8 cellular contexts compared by ENCODE assay signal in genomic region chr17:13031718-13032350, GRCh38. TPM values are rescaled to one million over a fixed set of nuclear protein-coding genes. Genes with fewer than 3 reads are reported as not detected.
DNase-seq lines count a peak whose midpoint lies in the region; ATAC-seq and TF ChIP-seq lines count a peak whose summit lies in the region.

No MANE protein-coding gene starts in this region.

- H3K9me3 ChIP-seq in PC-9 (ENCODE audit: insufficient read depth, low read depth) = no peaks in the 10 kb centered on the region

- H3K27ac ChIP-seq in PC-9 = no peak overlapping the region

- no peaks in the 10 kb centered on the region for H3K27me3 Mint-ChIP-seq in activated naive CD4-positive, alpha-beta T cell treated with anti-CD3 and anti-CD28 coated beads for 36 hours (ENCODE audit: low read depth)

- H3K4me1 Mint-ChIP-seq in activated naive CD4-positive, alpha-beta T cell treated with anti-CD3 and anti-CD28 coated beads for 36 hours (ENCODE audit: low read depth) = peaks cover 11% of the 10 kb centered on the region

- no peaks in the 10 kb centered on the region for H3K4me1 ChIP-seq in PC-9 (replicated peaks; ENCODE audit: insufficient read depth)

- H3K27ac Mint-ChIP-seq in activated naive CD4-positive, alpha-beta T cell treated with anti-CD3 and anti-CD28 coated beads for 36 hours = no peak overlapping the region

- peaks cover 11% of the 10 kb centered on the region for H3K9me3 Mint-ChIP-seq in activated naive CD4-positive, alpha-beta T cell treated with anti-CD3 and anti-CD28 coated beads for 36 hours

- no peak overlapping the region for H3K4me3 ChIP-seq in PC-9

- no peaks in the 10 kb centered on the region for H3K36me3 ChIP-seq in PC-9 (ENCODE audit: low read depth)

- intact Hi-C loops in PC-9 (cut with micrococcal nuclease; ENCODE audit: unreplicated experiment) (no loop called here), left ventricle myocardium superior (cut with micrococcal nuclease) (no loop called here)
- intact Hi-C loops in activated naive CD4-positive, alpha-beta T cell treated with anti-CD3 and anti-CD28 coated beads for 36 hours (cut with micrococcal nuclease) = loop anchor here (2.0 to 5.0 kb wide), 4 partner anchors 305 to 1895 kb away; partner anchors contain the start of gene HS3ST3B1

- ATAC-seq in GM18498 (IDR thresholded peaks at IDR 0.05; ENCODE audit: unreplicated experiment) (peak; percentile 77), HG02938 (IDR thresholded peaks at IDR 0.05; ENCODE audit: unreplicated experiment) (peak; percentile 85), left ventricle myocardium superior (peak; percentile 80)

- POLR2A ChIA-PET in PC-9 (lab: Charles Lee; ENCODE audit: unreplicated experiment) = no interaction called here

- peak; percentile 56 for DNase-seq in AG08395 (ENCODE audit: low spot score)
- peak in 1 of 2 experiments; percentile 34 for DNase-seq in PC-9
- DNase-seq in activated naive CD4-positive, alpha-beta T cell treated with anti-CD3 and anti-CD28 coated beads for 36 hours = peak; percentile 63
- DNase-seq in left ventricle myocardium superior = peak; percentile 44
- peak; percentile 46 for DNase-seq in stimulated activated CD4-positive, alpha-beta T cell treated with anti-CD3 and anti-CD28 coated beads, Interleukin-12 subunit alpha, Interleukin-12 subunit beta, amount 100 ng/mL, for 4 hours
- no peak for DNase-seq in putamen (ENCODE audit: low spot score)

- no peaks in the 10 kb centered on the region for H3F3A ChIP-seq in PC-9 (ENCODE audit: insufficient read depth, low read depth)

- CTCF ChIA-PET in PC-9 (lab: Charles Lee) = interaction anchor here (1.2 to 1.4 kb wide), 2 partner anchors 14 to 853 kb away, joined by 7 to 9 read pairs; partner anchors contain the start of gene ELAC2
- CTCF ChIA-PET in activated naive CD4-positive, alpha-beta T cell treated with anti-CD3 and anti-CD28 coated beads for 36 hours (lab: Charles Lee) = interaction anchor here (0.6 to 6.1 kb wide), 11 partner anchors 9 to 300 kb away, joined by 3 to 100 read pairs (median 4); partner anchors contain the start of gene ELAC2

- no TSS peak for BruUV-seq in PC-9 (replicated peaks; lab: Mats Ljungman, UMichigan)

- TF ChIP-seq CTCF in PC-9 (conservative IDR thresholded peaks at IDR 0.05) = peak; percentile 80

- no peaks in the 10 kb centered on the region for H4K20me1 ChIP-seq in PC-9 (ENCODE audit: insufficient read depth)

- peaks cover 9% of the 10 kb centered on the region; the same call in 1 of the 2 replicates for H3K27me3 ChIP-seq in PC-9 (ENCODE audit: insufficient read depth, low read depth)

- H2AFZ ChIP-seq in PC-9 = no peak overlapping the region

- H3K4me2 ChIP-seq in PC-9 = no peak overlapping the region

- no peaks in the 10 kb centered on the region for H3K79me2 ChIP-seq in PC-9 (ENCODE audit: low read depth)

- no peaks in the 10 kb centered on the region for H3K36me3 Mint-ChIP-seq in activated naive CD4-positive, alpha-beta T cell treated with anti-CD3 and anti-CD28 coated beads for 36 hours (ENCODE audit: low read depth)

- no peak overlapping the region for H3K4me3 Mint-ChIP-seq in activated naive CD4-positive, alpha-beta T cell treated with anti-CD3 and anti-CD28 coated beads for 36 hours

- H3K9me2 ChIP-seq in PC-9 (ENCODE audit: insufficient read depth) = no peaks in the 10 kb centered on the region

RNA-seq across cellular contexts. Expression of gene ELAC2, which starts 14.0 kb away (rescaled TPM):
- total RNA-seq in PC-9 (2021) = 58.4 and 62.7 TPM in 2 replicates
- 10 to 100 TPM; 74.1 to 75.9 TPM for total RNA-seq in activated naive CD4-positive, alpha-beta T cell treated with anti-CD3 and anti-CD28 coated beads for 36 hours
- total RNA-seq in left ventricle myocardium superior = 66.2 TPM
